Comparison of ENCODE assay signal across 10 cellular contexts in the genomic region with DNA sequence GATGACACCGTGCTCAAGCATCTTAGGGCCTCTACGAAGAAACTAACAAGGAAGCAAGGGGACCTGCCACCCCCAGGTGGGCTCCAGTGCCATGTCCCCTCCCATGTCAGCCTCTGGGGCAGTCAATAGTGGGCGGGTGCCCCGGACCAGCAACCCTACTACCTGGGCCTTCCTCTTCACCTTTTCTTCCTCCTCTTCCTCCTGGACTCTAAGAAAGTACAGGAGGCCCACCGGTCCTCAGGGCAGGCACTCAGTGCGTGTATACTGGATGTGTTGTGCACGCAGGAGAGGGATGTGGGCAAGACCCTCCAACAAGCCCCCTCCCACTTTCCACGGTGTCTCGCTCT. TPM values are rescaled to one million over a fixed set of nuclear protein-coding genes. Genes with fewer than 3 reads are reported as not detected.
DNase-seq lines count a peak whose midpoint lies in the region; ATAC-seq and TF ChIP-seq lines count a peak whose summit lies in the region.
"Not testable (repeated sequence)": the region's sequence is repeated elsewhere in the genome, so short reads cannot be mapped to it uniquely, and the experiment has no call there.
"Had no signal": no experiment of that assay in that cellular context is flagged by ENCODE, and none has a peak within 500 bp of the region (broad histone marks: within the 10 kb centered on the region; RNA-seq: fewer than 3 reads in every experiment).

No MANE protein-coding gene starts in this region.

- CTCF ChIA-PET in activated CD4-positive, alpha-beta T cell treated with anti-CD3 and anti-CD28 coated beads for 36 hours (lab: Charles Lee), result not testable (repeated sequence)

- not testable (repeated sequence) for H3K27me3 Mint-ChIP-seq in activated CD4-positive, alpha-beta T cell treated with anti-CD3 and anti-CD28 coated beads for 36 hours; osteocyte (ENCODE audit: unreplicated experiment); progenitor cell of endocrine pancreas

- DNase-seq in activated CD4-positive, alpha-beta T cell treated with anti-CD3 and anti-CD28 coated beads for 36 hours, result peak; percentile 1
- DNase-seq in activated CD8-positive, alpha-beta memory T cell treated with anti-CD3 and anti-CD28 coated beads for 24 hours, result peak; percentile 44
- DNase-seq in coronary artery (ENCODE audit: low spot score) (peak; percentile 54), osteocyte (ENCODE audit: extremely low spot score, unreplicated experiment) (peak; percentile 76), posterior vena cava (ENCODE audit: low spot score) (peak; percentile 58)
- DNase-seq in progenitor cell of endocrine pancreas (ENCODE audit: low spot score, unreplicated experiment), result not testable (repeated sequence)

- intact Hi-C loops in activated CD4-positive, alpha-beta T cell treated with anti-CD3 and anti-CD28 coated beads for 36 hours (cut with DNase I, micrococcal nuclease); posterior vena cava (cut with DNase I): not testable (repeated sequence)

- not testable (repeated sequence) for H3K27ac Mint-ChIP-seq in activated CD4-positive, alpha-beta T cell treated with anti-CD3 and anti-CD28 coated beads for 36 hours; osteocyte (ENCODE audit: unreplicated experiment)
- H3K27ac Mint-ChIP-seq in progenitor cell of endocrine pancreas, result peak overlapping the region; percentile 84

- H3K4me1 Mint-ChIP-seq in activated CD4-positive, alpha-beta T cell treated with anti-CD3 and anti-CD28 coated beads for 36 hours; osteocyte (ENCODE audit: unreplicated experiment); progenitor cell of endocrine pancreas (ENCODE audit: low read depth): not testable (repeated sequence)

- not testable (repeated sequence) for ATAC-seq in activated CD4-positive, alpha-beta T cell treated with anti-CD3 and anti-CD28 coated beads for 36 hours

- H3K4me3 ChIP-seq in coronary artery, result not testable (repeated sequence)

- not testable (repeated sequence) for TF ChIP-seq CTCF in coronary artery (IDR thresholded peaks at IDR 0.05); osteocyte (IDR thresholded peaks at IDR 0.05); progenitor cell of endocrine pancreas (IDR thresholded peaks at IDR 0.05; ENCODE audit: unreplicated experiment)

- H3K36me3 Mint-ChIP-seq in activated CD4-positive, alpha-beta T cell treated with anti-CD3 and anti-CD28 coated beads for 36 hours (ENCODE audit: low read depth); osteocyte (ENCODE audit: unreplicated experiment); progenitor cell of endocrine pancreas (ENCODE audit: insufficient read depth): not testable (repeated sequence)

- H3K4me3 Mint-ChIP-seq in activated CD4-positive, alpha-beta T cell treated with anti-CD3 and anti-CD28 coated beads for 36 hours; osteocyte (ENCODE audit: unreplicated experiment); progenitor cell of endocrine pancreas (ENCODE audit: low read depth): not testable (repeated sequence)

- H3K27ac ChIP-seq in coronary artery, result not testable (repeated sequence)

- POLR2A ChIA-PET in activated CD4-positive, alpha-beta T cell treated with anti-CD3 and anti-CD28 coated beads for 36 hours (lab: Charles Lee), result not testable (repeated sequence)

- H3K9me3 Mint-ChIP-seq in activated CD4-positive, alpha-beta T cell treated with anti-CD3 and anti-CD28 coated beads for 36 hours (ENCODE audit: low read depth); osteocyte (ENCODE audit: unreplicated experiment); progenitor cell of endocrine pancreas (ENCODE audit: low read depth): not testable (repeated sequence)

RNA-seq across cellular contexts. Expression of a gene that starts 22.3 kb away (rescaled TPM):
- total RNA-seq in activated CD4-positive, alpha-beta T cell treated with anti-CD3 and anti-CD28 coated beads for 36 hours, result under 1 TPM in 1 of 2 experiments, not detected in 1; 0.07 TPM
- total RNA-seq in osteocyte, result 0.13 and 0.16 TPM in 2 replicates
- total RNA-seq in posterior vena cava, result under 1 TPM in 1 of 2 donors, not detected in 1; 0.19 TPM
- 0.80 and 0.84 TPM in 2 replicates for total RNA-seq in progenitor cell of endocrine pancreas
- total RNA-seq: A172; Calu3; CD4-positive, CD25-positive, alpha-beta regulatory T cell; Daoy had no signal

RNA-seq across cellular contexts. Expression of a gene that starts 26.5 kb away (rescaled TPM):
- total RNA-seq in activated CD4-positive, alpha-beta T cell treated with anti-CD3 and anti-CD28 coated beads for 36 hours, result 10 to 100 TPM; 16.1 to 16.2 TPM
- total RNA-seq in osteocyte, result 7.9 and 8.5 TPM in 2 replicates
- 1 to 10 TPM; 3.7 to 6.3 TPM for total RNA-seq in posterior vena cava
- 51.1 and 56.3 TPM in 2 replicates for total RNA-seq in progenitor cell of endocrine pancreas
- total RNA-seq: A172 had no signal

RNA-seq across cellular contexts. Expression of a gene that starts 53.5 kb away (rescaled TPM):
- 1 to 10 TPM; 8.0 to 8.4 TPM for total RNA-seq in activated CD4-positive, alpha-beta T cell treated with anti-CD3 and anti-CD28 coated beads for 36 hours
- 9.2 and 10.4 TPM in 2 replicates for total RNA-seq in osteocyte
- 1 to 10 TPM; 5.7 to 6.8 TPM for total RNA-seq in posterior vena cava
- total RNA-seq in progenitor cell of endocrine pancreas, result 23.8 and 26.1 TPM in 2 replicates

RNA-seq across cellular contexts. Expression of a gene that starts 59.9 kb away (rescaled TPM):
- 1 to 10 TPM; 2.2 to 2.8 TPM for total RNA-seq in activated CD4-positive, alpha-beta T cell treated with anti-CD3 and anti-CD28 coated beads for 36 hours
- total RNA-seq in osteocyte, result 0.78 and 0.86 TPM in 2 replicates
- total RNA-seq in posterior vena cava, result 1 to 10 TPM; 4.1 to 4.6 TPM
- 0.98 and 1.3 TPM in 2 replicates for total RNA-seq in progenitor cell of endocrine pancreas
- total RNA-seq: Calu3, Daoy had no signal
